Comparison of ENCODE assay signal across 22 cellular contexts in the genomic region with DNA sequence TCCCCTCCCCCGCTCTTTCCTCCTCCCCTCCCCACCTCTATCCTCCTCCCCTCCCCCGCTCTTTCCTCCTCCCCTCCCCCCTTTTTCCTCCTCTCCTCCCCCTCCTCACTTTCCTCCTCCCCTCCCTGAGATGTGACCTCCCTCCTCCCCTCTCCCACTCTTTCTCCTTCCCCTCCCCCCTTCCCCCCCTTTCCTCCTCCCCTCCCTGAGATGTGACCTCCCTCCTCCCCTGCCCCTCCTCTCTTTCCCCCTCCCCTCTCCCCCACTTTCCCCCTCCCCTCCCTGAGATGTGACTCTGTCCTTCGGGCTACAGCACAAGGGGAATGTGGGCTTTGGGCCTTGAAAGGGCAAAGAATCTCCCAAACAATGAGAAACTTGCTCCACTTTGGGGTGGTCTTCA.
"Had no signal": no experiment of that assay in that cellular context is flagged by ENCODE, and none has a peak within 500 bp of the region (broad histone marks: within the 10 kb centered on the region; RNA-seq: fewer than 3 reads in every experiment).

No MANE protein-coding gene starts in this region.

- H3K4me3 ChIP-seq: colonic mucosa, gastrocnemius medialis, heart left ventricle, left ventricle myocardium inferior, smooth muscle cell, suprapubic skin, transverse colon, uterus had no signal

- H3K27me3 ChIP-seq: brain microvascular endothelial cell, colonic mucosa, gastrocnemius medialis, heart left ventricle, transverse colon, uterus had no signal

- H3K9me3 Mint-ChIP-seq: activated CD4-positive, alpha-beta T cell treated with anti-CD3 and anti-CD28 coated beads, Interleukin-2, amount 10 ng/mL, durations not matched to agents 7 days and 5 days; activated naive CD4-positive, alpha-beta T cell treated with anti-CD3 and anti-CD28 coated beads for 36 hours; activated T-cell treated with anti-CD3 and anti-CD28 coated beads, Interleukin-2, amount 50 U/mL, for 4 hours; central memory CD8-positive, alpha-beta T cell; stimulated activated naive CD8-positive, alpha-beta T cell treated with anti-CD3 and anti-CD28 coated beads, Interleukin-15, amount 100 ng/mL, for 72 hours had no signal

- ATAC-seq: activated T-cell treated with anti-CD3 and anti-CD28 coated beads, Interleukin-2, amount 50 U/mL, for 4 hours; esophagus mucosa; gastrocnemius medialis; heart left ventricle; sciatic nerve; stimulated activated naive CD8-positive, alpha-beta T cell treated with anti-CD3 and anti-CD28 coated beads, Interleukin-15, amount 100 ng/mL, for 72 hours had no signal

- H3K27ac Mint-ChIP-seq: activated CD4-positive, alpha-beta T cell treated with anti-CD3 and anti-CD28 coated beads, Interleukin-2, amount 10 ng/mL, durations not matched to agents 7 days and 5 days; activated naive CD4-positive, alpha-beta T cell treated with anti-CD3 and anti-CD28 coated beads for 36 hours; stimulated activated naive CD8-positive, alpha-beta T cell treated with anti-CD3 and anti-CD28 coated beads, Interleukin-15, amount 100 ng/mL, for 72 hours had no signal

- H3K4me1 ChIP-seq: colonic mucosa, gastrocnemius medialis, heart left ventricle, suprapubic skin, transverse colon, uterus had no signal

- H3K9me3 ChIP-seq: colonic mucosa, gastrocnemius medialis, heart left ventricle, left ventricle myocardium inferior, suprapubic skin, transverse colon, uterus had no signal

- H3K4me1 Mint-ChIP-seq: activated CD4-positive, alpha-beta T cell treated with anti-CD3 and anti-CD28 coated beads, Interleukin-2, amount 10 ng/mL, durations not matched to agents 7 days and 5 days; central memory CD8-positive, alpha-beta T cell had no signal

- H3K27ac ChIP-seq: brain microvascular endothelial cell, colonic mucosa, gastrocnemius medialis, heart left ventricle, left ventricle myocardium inferior, parathyroid adenoma, suprapubic skin, transverse colon, uterus had no signal

- H3K36me3 ChIP-seq: brain microvascular endothelial cell, colonic mucosa, gastrocnemius medialis, heart left ventricle, left ventricle myocardium inferior, suprapubic skin, transverse colon, uterus had no signal

- H3K79me2 ChIP-seq: parathyroid adenoma had no signal

- H3K4me3 Mint-ChIP-seq: activated CD4-positive, alpha-beta T cell treated with anti-CD3 and anti-CD28 coated beads, Interleukin-2, amount 10 ng/mL, durations not matched to agents 7 days and 5 days; activated naive CD4-positive, alpha-beta T cell treated with anti-CD3 and anti-CD28 coated beads for 36 hours; activated T-cell treated with anti-CD3 and anti-CD28 coated beads, Interleukin-2, amount 50 U/mL, for 4 hours; central memory CD8-positive, alpha-beta T cell; stimulated activated naive CD8-positive, alpha-beta T cell treated with anti-CD3 and anti-CD28 coated beads, Interleukin-15, amount 100 ng/mL, for 72 hours had no signal

- DNase-seq: activated CD4-positive, alpha-beta T cell treated with anti-CD3 and anti-CD28 coated beads, Interleukin-2, amount 10 ng/mL, durations not matched to agents 7 days and 5 days; activated CD8-positive, alpha-beta memory T cell treated with anti-CD3 and anti-CD28 coated beads, Interleukin-2, amount 50 U/mL, for 4 hours; activated naive CD4-positive, alpha-beta T cell treated with anti-CD3 and anti-CD28 coated beads for 36 hours; activated T-cell treated with anti-CD3 and anti-CD28 coated beads, Interleukin-2, amount 50 U/mL, for 4 hours; brain microvascular endothelial cell; colonic mucosa; effector CD4-positive, alpha-beta T cell; gastrocnemius medialis; heart left ventricle; left ventricle myocardium inferior; mammary epithelial cell; stimulated activated CD4-positive, alpha-beta T cell treated with anti-CD3 and anti-CD28 coated beads, Interleukin-4, amount 100 ng/mL, for 1 hour; T1000; transverse colon; uterus had no signal

- H3K9ac ChIP-seq: parathyroid adenoma had no signal
